ENCODE assay signal across 10 cellular contexts in the genomic region with DNA sequence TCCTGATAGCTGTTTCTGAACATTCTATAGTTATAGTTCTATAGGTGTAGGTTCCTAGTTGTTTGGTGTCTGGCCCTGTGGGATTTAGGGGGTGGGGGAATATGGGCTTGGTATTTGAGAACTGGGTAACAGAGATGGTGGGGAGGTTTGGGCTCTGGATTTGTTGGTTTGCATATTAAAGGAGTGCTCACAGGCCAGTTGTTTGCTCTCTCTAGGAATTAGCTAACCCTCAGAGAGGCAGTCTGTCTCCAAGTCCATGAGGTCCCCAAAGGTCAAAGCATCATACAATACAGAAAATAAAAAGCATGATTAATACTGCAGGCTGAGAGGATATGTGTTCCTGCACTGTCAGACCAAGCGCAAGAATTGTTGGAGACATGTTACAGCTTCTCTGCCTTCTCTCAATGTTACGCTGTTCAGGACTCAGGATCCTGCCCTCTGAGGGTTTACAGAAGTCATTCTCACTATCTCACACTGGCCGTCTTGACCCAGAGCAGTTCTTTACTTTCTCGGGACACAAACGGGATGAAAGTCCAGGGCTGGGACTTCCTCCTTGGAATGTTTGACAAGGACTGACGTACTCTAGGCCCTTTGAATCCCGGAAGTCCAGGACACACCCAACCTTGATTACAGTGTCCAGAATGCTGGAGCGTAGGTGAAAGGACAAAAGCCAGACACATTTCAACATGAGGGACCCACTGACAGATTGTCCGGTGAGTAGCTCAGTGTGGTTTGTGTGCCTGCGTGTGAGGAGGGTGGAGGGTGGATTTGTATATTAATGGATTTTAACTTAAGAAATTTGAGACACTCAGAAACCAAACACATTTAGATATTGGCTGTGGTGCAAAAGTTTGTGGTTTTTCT. TPM values are rescaled to one million over a fixed set of nuclear protein-coding genes. Genes with fewer than 3 reads are reported as not detected.
A peak's percentile ranks its signal among the peaks of the same experiment; 100 is the strongest.
DNase-seq lines count a peak whose midpoint lies in the region; ATAC-seq and TF ChIP-seq lines count a peak whose summit lies in the region.
"Had no signal": no experiment of that assay in that cellular context is flagged by ENCODE, and none has a peak within 500 bp of the region (broad histone marks: within the 10 kb centered on the region; RNA-seq: fewer than 3 reads in every experiment).

A gene with protein sequence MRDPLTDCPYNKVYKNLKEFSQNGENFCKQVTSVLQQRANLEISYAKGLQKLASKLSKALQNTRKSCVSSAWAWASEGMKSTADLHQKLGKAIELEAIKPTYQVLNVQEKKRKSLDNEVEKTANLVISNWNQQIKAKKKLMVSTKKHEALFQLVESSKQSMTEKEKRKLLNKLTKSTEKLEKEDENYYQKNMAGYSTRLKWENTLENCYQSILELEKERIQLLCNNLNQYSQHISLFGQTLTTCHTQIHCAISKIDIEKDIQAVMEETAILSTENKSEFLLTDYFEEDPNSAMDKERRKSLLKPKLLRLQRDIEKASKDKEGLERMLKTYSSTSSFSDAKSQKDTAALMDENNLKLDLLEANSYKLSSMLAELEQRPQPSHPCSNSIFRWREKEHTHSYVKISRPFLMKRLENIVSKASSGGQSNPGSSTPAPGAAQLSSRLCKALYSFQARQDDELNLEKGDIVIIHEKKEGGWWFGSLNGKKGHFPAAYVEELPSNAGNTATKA (plus strand): TSS at position 677 of the 864 bp plus-strand sequence. CDS start 10 bp downstream, at position 687.

- H4K8ac ChIP-seq in mesenchymal stem cell (ENCODE audit: low read length) = peak within 1 kb of the TSS; percentile 92

- H3K27ac ChIP-seq in epithelial cell of prostate = peak within 1 kb of the TSS; percentile 9
- no peak within 1 kb of the TSS for H3K27ac ChIP-seq in mesenchymal stem cell (ENCODE audit: low read length, poor library complexity, severe bottlenecking)
- H3K27ac ChIP-seq: KMS-11 had no signal

- H2BK15ac ChIP-seq in mesenchymal stem cell (ENCODE audit: low read depth, poor library complexity, severe bottlenecking) = no peak within 1 kb of the TSS

- no peak within 1 kb of the TSS for H3K4me2 ChIP-seq in mesenchymal stem cell (ENCODE audit: low read length, poor library complexity, severe bottlenecking)
- H3K4me2 ChIP-seq: KMS-11 had no signal

- no peak within 1 kb of the TSS for H3K23ac ChIP-seq in mesenchymal stem cell (ENCODE audit: low read length in 2 of 2)

- H2AFZ ChIP-seq in mesenchymal stem cell (ENCODE audit: low read depth, low read length) = no peak within 1 kb of the TSS

- H2AK5ac ChIP-seq in mesenchymal stem cell (ENCODE audit: low read length, severe bottlenecking) = no peak within 1 kb of the TSS

- peak within 1 kb of the TSS; percentile 73 for H3K27ac Mint-ChIP-seq in type B pancreatic cell
- H3K27ac Mint-ChIP-seq: H9; stimulated activated effector memory CD8-positive, alpha-beta T cell treated with anti-CD3 and anti-CD28 coated beads, Interleukin-12 subunit alpha, Interleukin-12 subunit beta, amount 100 ng/mL, for 72 hours had no signal

- peak within 1 kb of the TSS; percentile 64 for H3K4me3 Mint-ChIP-seq in type B pancreatic cell
- H3K4me3 Mint-ChIP-seq: H9; stimulated activated effector memory CD8-positive, alpha-beta T cell treated with anti-CD3 and anti-CD28 coated beads, Interleukin-12 subunit alpha, Interleukin-12 subunit beta, amount 100 ng/mL, for 72 hours had no signal

- no peak for ATAC-seq in GM19397 (IDR thresholded peaks at IDR 0.05; ENCODE audit: unreplicated experiment)
- ATAC-seq: stimulated activated effector memory CD8-positive, alpha-beta T cell treated with anti-CD3 and anti-CD28 coated beads, Interleukin-12 subunit alpha, Interleukin-12 subunit beta, amount 100 ng/mL, for 72 hours had no signal

- H2BK12ac ChIP-seq in mesenchymal stem cell (ENCODE audit: low read length in 2 of 2) = peak within 1 kb of the TSS; percentile 24 to 79

- H2BK120ac ChIP-seq in mesenchymal stem cell (ENCODE audit: low read depth, low read length) = no peak within 1 kb of the TSS

- H3K4ac ChIP-seq in mesenchymal stem cell (ENCODE audit: low read depth in 1 of 2, low read length in 2 of 2) = no peak within 1 kb of the TSS

- peak within 1 kb of the TSS in 1 of 2 experiments; percentile 4 for H3K18ac ChIP-seq in mesenchymal stem cell (ENCODE audit: low read depth in 1 of 2, low read length in 2 of 2)

- H2BK5ac ChIP-seq in mesenchymal stem cell (ENCODE audit: low read depth, low read length, poor library complexity, severe bottlenecking) = no peak within 1 kb of the TSS

- H4K91ac ChIP-seq in mesenchymal stem cell (ENCODE audit: low read length) = peak within 1 kb of the TSS; percentile 25

- no peaks in the 10 kb centered on the region for H3K9me3 Mint-ChIP-seq in type B pancreatic cell
- H3K9me3 Mint-ChIP-seq: H9; stimulated activated effector memory CD8-positive, alpha-beta T cell treated with anti-CD3 and anti-CD28 coated beads, Interleukin-12 subunit alpha, Interleukin-12 subunit beta, amount 100 ng/mL, for 72 hours had no signal

- H3K4me3 ChIP-seq in mesenchymal stem cell (ENCODE audit: insufficient read depth in 1 of 2, low read depth in 1 of 2, low read length in 2 of 2) = peak within 1 kb of the TSS in 1 of 2 experiments; percentile 39

- H3K4me1 ChIP-seq in mesenchymal stem cell (ENCODE audit: control insufficient read depth, insufficient read depth, low read depth, low read length) = no peaks in the 10 kb centered on the region

- peak; percentile 31 for DNase-seq in OCI-M2 (lab: John Stamatoyannopoulos, UW; ENCODE audit: unreplicated experiment)
- DNase-seq in epithelial cell of prostate (ENCODE audit: low read depth, low spot score) = no peak
- peak; percentile 70 for DNase-seq in mesenchymal stem cell
- DNase-seq in type B pancreatic cell (ENCODE audit: extremely low spot score, unreplicated experiment) = no peak
- DNase-seq in CD1c-positive myeloid dendritic cell (ENCODE audit: extremely low spot score) = no peak
- no peak for DNase-seq in NOMO-1 treated with dmso at 0.1 percent for 144 hours (lab: John Stamatoyannopoulos, UW; ENCODE audit: unreplicated experiment)
- DNase-seq: H9 had no signal

- H3K4me1 Mint-ChIP-seq in type B pancreatic cell (ENCODE audit: unreplicated experiment) = peaks cover 36% of the 10 kb centered on the region
- H3K4me1 Mint-ChIP-seq: stimulated activated effector memory CD8-positive, alpha-beta T cell treated with anti-CD3 and anti-CD28 coated beads, Interleukin-12 subunit alpha, Interleukin-12 subunit beta, amount 100 ng/mL, for 72 hours had no signal

- no peaks in the 10 kb centered on the region for H3K36me3 ChIP-seq in mesenchymal stem cell (ENCODE audit: control insufficient read depth in 1 of 2, insufficient read depth in 2 of 2, low read depth in 1 of 2, low read length in 2 of 2)

- no peaks in the 10 kb centered on the region for H3K79me1 ChIP-seq in mesenchymal stem cell (replicated peaks; ENCODE audit: low read length, poor library complexity, severe bottlenecking)

- no peaks in the 10 kb centered on the region for H3K9me3 ChIP-seq in mesenchymal stem cell (ENCODE audit: control insufficient read depth, low read length)

- TF ChIP-seq CTCF in type B pancreatic cell (conservative IDR thresholded peaks at IDR 0.05) = no peak

- peaks cover 0 to 2% of the 10 kb centered on the region in 2 experiments for H3K27me3 ChIP-seq in mesenchymal stem cell (ENCODE audit: control insufficient read depth in 1 of 2, insufficient read depth in 1 of 2, low read length in 2 of 2)

- no peak within 1 kb of the TSS for H3K14ac ChIP-seq in mesenchymal stem cell (ENCODE audit: low read length in 2 of 2)

- whole genome bisulfite sequencing in mesenchymal stem cell = 28% methylated on average over 9 of the region's 10 CpGs

- H3K27me3 Mint-ChIP-seq in type B pancreatic cell = no peaks in the 10 kb centered on the region

- no peak within 1 kb of the TSS for H3K9ac ChIP-seq in mesenchymal stem cell (ENCODE audit: low read length)
- H3K9ac ChIP-seq: KMS-11 had no signal

- no peaks in the 10 kb centered on the region for H3K36me3 Mint-ChIP-seq in type B pancreatic cell
- H3K36me3 Mint-ChIP-seq: stimulated activated effector memory CD8-positive, alpha-beta T cell treated with anti-CD3 and anti-CD28 coated beads, Interleukin-12 subunit alpha, Interleukin-12 subunit beta, amount 100 ng/mL, for 72 hours had no signal

RNA-seq across cellular contexts. Expression of the gene that starts here (rescaled TPM):
- polyA plus RNA-seq in mesenchymal stem cell (2013, experiment 1 of 2) = 2.6 TPM
- polyA plus RNA-seq in mesenchymal stem cell (2013, experiment 2 of 2) = 2.1 TPM
- total RNA-seq in type B pancreatic cell (ENCODE audit: low replicate concordance) = 2.4 and 2.5 TPM in 2 replicates
- total RNA-seq: H9 had no signal

Comparison
In these comparisons a context has a peak if more than half of its experiments do, and no peak if none do; other contexts are left out.
1. DNase-seq: peak in OCI-M2 (single experiment) and mesenchymal stem cell (single experiment); none in epithelial cell of prostate (single experiment), type B pancreatic cell (single experiment), CD1c-positive myeloid dendritic cell (single experiment) and NOMO-1 treated with dmso at 0.1 percent for 144 hours (single experiment).